ENCODE assay signal across 1 cellular context in genomic region chr9:85741875-85742629, GRCh38.
A peak's percentile ranks its signal among the peaks of the same experiment; 100 is the strongest.
TF ChIP-seq lines count a peak whose summit lies in the region.

A gene with protein sequence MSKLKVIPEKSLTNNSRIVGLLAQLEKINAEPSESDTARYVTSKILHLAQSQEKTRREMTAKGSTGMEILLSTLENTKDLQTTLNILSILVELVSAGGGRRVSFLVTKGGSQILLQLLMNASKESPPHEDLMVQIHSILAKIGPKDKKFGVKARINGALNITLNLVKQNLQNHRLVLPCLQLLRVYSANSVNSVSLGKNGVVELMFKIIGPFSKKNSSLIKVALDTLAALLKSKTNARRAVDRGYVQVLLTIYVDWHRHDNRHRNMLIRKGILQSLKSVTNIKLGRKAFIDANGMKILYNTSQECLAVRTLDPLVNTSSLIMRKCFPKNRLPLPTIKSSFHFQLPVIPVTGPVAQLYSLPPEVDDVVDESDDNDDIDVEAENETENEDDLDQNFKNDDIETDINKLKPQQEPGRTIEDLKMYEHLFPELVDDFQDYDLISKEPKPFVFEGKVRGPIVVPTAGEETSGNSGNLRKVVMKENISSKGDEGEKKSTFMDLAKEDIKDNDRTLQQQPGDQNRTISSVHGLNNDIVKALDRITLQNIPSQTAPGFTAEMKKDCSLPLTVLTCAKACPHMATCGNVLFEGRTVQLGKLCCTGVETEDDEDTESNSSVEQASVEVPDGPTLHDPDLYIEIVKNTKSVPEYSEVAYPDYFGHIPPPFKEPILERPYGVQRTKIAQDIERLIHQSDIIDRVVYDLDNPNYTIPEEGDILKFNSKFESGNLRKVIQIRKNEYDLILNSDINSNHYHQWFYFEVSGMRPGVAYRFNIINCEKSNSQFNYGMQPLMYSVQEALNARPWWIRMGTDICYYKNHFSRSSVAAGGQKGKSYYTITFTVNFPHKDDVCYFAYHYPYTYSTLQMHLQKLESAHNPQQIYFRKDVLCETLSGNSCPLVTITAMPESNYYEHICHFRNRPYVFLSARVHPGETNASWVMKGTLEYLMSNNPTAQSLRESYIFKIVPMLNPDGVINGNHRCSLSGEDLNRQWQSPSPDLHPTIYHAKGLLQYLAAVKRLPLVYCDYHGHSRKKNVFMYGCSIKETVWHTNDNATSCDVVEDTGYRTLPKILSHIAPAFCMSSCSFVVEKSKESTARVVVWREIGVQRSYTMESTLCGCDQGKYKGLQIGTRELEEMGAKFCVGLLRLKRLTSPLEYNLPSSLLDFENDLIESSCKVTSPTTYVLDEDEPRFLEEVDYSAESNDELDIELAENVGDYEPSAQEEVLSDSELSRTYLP (minus strand): TSS chr9:85741954. CDS start chr9:85712533, 29,421 bp downstream.

TF ChIP-seq in HEK293, 187 proteins besides CTCF, POLR2A, EP300 and RAD21 (continued from another document and continues in another):
- TF ChIP-seq, protein P1, sequence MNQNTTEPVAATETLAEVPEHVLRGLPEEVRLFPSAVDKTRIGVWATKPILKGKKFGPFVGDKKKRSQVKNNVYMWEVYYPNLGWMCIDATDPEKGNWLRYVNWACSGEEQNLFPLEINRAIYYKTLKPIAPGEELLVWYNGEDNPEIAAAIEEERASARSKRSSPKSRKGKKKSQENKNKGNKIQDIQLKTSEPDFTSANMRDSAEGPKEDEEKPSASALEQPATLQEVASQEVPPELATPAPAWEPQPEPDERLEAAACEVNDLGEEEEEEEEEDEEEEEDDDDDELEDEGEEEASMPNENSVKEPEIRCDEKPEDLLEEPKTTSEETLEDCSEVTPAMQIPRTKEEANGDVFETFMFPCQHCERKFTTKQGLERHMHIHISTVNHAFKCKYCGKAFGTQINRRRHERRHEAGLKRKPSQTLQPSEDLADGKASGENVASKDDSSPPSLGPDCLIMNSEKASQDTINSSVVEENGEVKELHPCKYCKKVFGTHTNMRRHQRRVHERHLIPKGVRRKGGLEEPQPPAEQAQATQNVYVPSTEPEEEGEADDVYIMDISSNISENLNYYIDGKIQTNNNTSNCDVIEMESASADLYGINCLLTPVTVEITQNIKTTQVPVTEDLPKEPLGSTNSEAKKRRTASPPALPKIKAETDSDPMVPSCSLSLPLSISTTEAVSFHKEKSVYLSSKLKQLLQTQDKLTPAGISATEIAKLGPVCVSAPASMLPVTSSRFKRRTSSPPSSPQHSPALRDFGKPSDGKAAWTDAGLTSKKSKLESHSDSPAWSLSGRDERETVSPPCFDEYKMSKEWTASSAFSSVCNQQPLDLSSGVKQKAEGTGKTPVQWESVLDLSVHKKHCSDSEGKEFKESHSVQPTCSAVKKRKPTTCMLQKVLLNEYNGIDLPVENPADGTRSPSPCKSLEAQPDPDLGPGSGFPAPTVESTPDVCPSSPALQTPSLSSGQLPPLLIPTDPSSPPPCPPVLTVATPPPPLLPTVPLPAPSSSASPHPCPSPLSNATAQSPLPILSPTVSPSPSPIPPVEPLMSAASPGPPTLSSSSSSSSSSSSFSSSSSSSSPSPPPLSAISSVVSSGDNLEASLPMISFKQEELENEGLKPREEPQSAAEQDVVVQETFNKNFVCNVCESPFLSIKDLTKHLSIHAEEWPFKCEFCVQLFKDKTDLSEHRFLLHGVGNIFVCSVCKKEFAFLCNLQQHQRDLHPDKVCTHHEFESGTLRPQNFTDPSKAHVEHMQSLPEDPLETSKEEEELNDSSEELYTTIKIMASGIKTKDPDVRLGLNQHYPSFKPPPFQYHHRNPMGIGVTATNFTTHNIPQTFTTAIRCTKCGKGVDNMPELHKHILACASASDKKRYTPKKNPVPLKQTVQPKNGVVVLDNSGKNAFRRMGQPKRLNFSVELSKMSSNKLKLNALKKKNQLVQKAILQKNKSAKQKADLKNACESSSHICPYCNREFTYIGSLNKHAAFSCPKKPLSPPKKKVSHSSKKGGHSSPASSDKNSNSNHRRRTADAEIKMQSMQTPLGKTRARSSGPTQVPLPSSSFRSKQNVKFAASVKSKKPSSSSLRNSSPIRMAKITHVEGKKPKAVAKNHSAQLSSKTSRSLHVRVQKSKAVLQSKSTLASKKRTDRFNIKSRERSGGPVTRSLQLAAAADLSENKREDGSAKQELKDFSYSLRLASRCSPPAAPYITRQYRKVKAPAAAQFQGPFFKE (tag by site-specific recombination; IDR thresholded peaks at IDR 0.05; ENCODE audit: borderline replicate concordance): no peak
- TF ChIP-seq AEBP2 (tag by site-specific recombination; IDR thresholded peaks at IDR 0.05; ENCODE audit: borderline replicate concordance) (no peak), ZNF560 (tag by site-specific recombination; IDR thresholded peaks at IDR 0.05; ENCODE audit: borderline replicate concordance) (no peak), ZNF202 (tag by site-specific recombination; IDR thresholded peaks at IDR 0.05; ENCODE audit: borderline replicate concordance) (no peak), ZNF426 (tag by site-specific recombination; IDR thresholded peaks at IDR 0.05) (no peak), ZNF518A (tag by site-specific recombination; conservative IDR thresholded peaks at IDR 0.05; ENCODE audit: low read depth) (no peak), SP7 (tag by site-specific recombination; IDR thresholded peaks at IDR 0.05) (peak; percentile 98), ZNF707 (tag by site-specific recombination; IDR thresholded peaks at IDR 0.05) (no peak), WT1 (tag by site-specific recombination; IDR thresholded peaks at IDR 0.05) (peak; percentile 65), ZNF157 (tag by site-specific recombination; IDR thresholded peaks at IDR 0.05) (no peak), ZNF473 (tag by site-specific recombination; IDR thresholded peaks at IDR 0.05) (no peak), ZBTB10 (tag by site-specific recombination; IDR thresholded peaks at IDR 0.05) (peak; percentile 50; the same call in 1 of the 2 replicates), ZNF626 (tag by site-specific recombination; IDR thresholded peaks at IDR 0.05) (no peak), ZFP41 (tag by site-specific recombination; IDR thresholded peaks at IDR 0.05; ENCODE audit: borderline replicate concordance) (no peak), HOXC10 (CRISPR knock-in tag; IDR thresholded peaks at IDR 0.05) (no peak), BCL11A (tag by site-specific recombination; IDR thresholded peaks at IDR 0.05; ENCODE audit: low read depth) (peak; percentile 23; the same call in 1 of the 2 replicates), ZNF549 (tag by site-specific recombination; IDR thresholded peaks at IDR 0.05) (0 out of 2 replicates have a peak, but pooled peaks have one; percentile 32), ZBTB1 (tag by site-specific recombination; IDR thresholded peaks at IDR 0.05) (no peak), ZNF404 (tag by site-specific recombination; IDR thresholded peaks at IDR 0.05) (no peak), ZNF112 (tag by site-specific recombination; IDR thresholded peaks at IDR 0.05) (no peak), ZNF660 (tag by site-specific recombination; IDR thresholded peaks at IDR 0.05) (peak; percentile 13), ZNF366 (tag by site-specific recombination; conservative IDR thresholded peaks at IDR 0.05) (no peak), ZNF521 (tag by site-specific recombination; IDR thresholded peaks at IDR 0.05) (no peak), PRDM6 (tag by site-specific recombination; IDR thresholded peaks at IDR 0.05) (no peak), ZNF280D (tag by site-specific recombination; IDR thresholded peaks at IDR 0.05) (no peak), ZNF792 (tag by site-specific recombination; IDR thresholded peaks at IDR 0.05) (no peak), ZNF571 (tag by site-specific recombination; IDR thresholded peaks at IDR 0.05) (no peak)
